Comparison of ENCODE assay signal across 22 cellular contexts in the genomic region with DNA sequence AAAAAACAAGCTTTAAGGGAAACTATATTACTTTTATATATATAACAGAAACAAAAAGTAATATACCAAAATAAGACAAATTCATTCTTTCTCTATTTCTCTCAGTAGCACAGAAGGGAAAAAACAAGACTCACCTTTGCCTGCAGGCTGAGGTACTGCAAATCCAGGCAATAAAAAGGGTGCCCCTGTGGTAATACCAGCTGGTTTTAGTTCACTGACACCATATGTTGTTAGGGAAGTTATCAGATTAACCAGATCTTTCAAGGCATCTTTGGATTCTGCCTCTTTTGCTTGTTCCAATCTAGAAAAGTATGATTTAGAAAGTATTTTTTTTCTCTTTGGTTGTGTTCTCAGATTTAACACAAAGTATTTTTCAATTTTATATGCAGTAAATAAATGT.
"Had no signal": no experiment of that assay in that cellular context is flagged by ENCODE, and none has a peak within 500 bp of the region (broad histone marks: within the 10 kb centered on the region; RNA-seq: fewer than 3 reads in every experiment).

No MANE protein-coding gene starts in this region.

- ATAC-seq: left lobe of liver; lower lobe of right lung; naive thymus-derived CD4-positive, alpha-beta T cell; sciatic nerve; stimulated activated memory B cell treated with anti-CD40 and anti-IgM and Interleukin-4, amounts not matched to agents 10 μg/mL and 1 μg/mL and 100 μg/mL, for 72 hours had no signal

- H3K27me3 ChIP-seq: breast epithelium, transverse colon had no signal

- H3K27ac ChIP-seq: breast epithelium, epithelial cell of prostate, lower lobe of right lung, transverse colon had no signal

- H3K4me1 Mint-ChIP-seq: activated naive CD8-positive, alpha-beta T cell treated with anti-CD3 and anti-CD28 coated beads for 36 hours; central memory CD8-positive, alpha-beta T cell; naive thymus-derived CD4-positive, alpha-beta T cell; neural crest cell; stimulated activated memory B cell treated with anti-CD40 and anti-IgM and Interleukin-4, amounts not matched to agents 10 μg/mL and 1 μg/mL and 100 μg/mL, for 72 hours had no signal

- DNase-seq: activated CD4-positive, alpha-beta T cell treated with anti-CD3 and anti-CD28 coated beads for 1 hour; activated CD4-positive, alpha-beta T cell treated with anti-CD3 and anti-CD28 coated beads, Interleukin-2, amount 50 U/mL, for 1 hour; activated CD8-positive, alpha-beta memory T cell treated with anti-CD3 and anti-CD28 coated beads, Interleukin-2, amount 50 U/mL, for 48 hours; activated naive CD4-positive, alpha-beta T cell treated with Interleukin-2 at 50 U/mL for 16 hours; activated naive CD8-positive, alpha-beta T cell treated with anti-CD3 and anti-CD28 coated beads for 36 hours; activated T-cell treated with anti-CD3 and anti-CD28 coated beads, Interleukin-2, amount 50 U/mL, for 48 hours; amniotic stem cell; lower lobe of right lung; naive thymus-derived CD4-positive, alpha-beta T cell; occipital lobe; small intestine; stimulated activated CD4-positive, alpha-beta T cell treated with anti-CD3 and anti-CD28 coated beads, Interleukin-15, amount 100 ng/mL, for 24 hours; transverse colon had no signal

- H3K27me3 Mint-ChIP-seq: central memory CD8-positive, alpha-beta T cell; stimulated activated memory B cell treated with anti-CD40 and anti-IgM and Interleukin-4, amounts not matched to agents 10 μg/mL and 1 μg/mL and 100 μg/mL, for 72 hours had no signal

- H3K27ac Mint-ChIP-seq: activated naive CD8-positive, alpha-beta T cell treated with anti-CD3 and anti-CD28 coated beads for 36 hours; naive thymus-derived CD4-positive, alpha-beta T cell; stimulated activated memory B cell treated with anti-CD40 and anti-IgM and Interleukin-4, amounts not matched to agents 10 μg/mL and 1 μg/mL and 100 μg/mL, for 72 hours had no signal

- H3K9me3 Mint-ChIP-seq: activated naive CD8-positive, alpha-beta T cell treated with anti-CD3 and anti-CD28 coated beads for 36 hours; central memory CD8-positive, alpha-beta T cell; naive thymus-derived CD4-positive, alpha-beta T cell; neural crest cell; stimulated activated memory B cell treated with anti-CD40 and anti-IgM and Interleukin-4, amounts not matched to agents 10 μg/mL and 1 μg/mL and 100 μg/mL, for 72 hours had no signal

- H3K4me3 ChIP-seq: breast epithelium, lower lobe of right lung, transverse colon had no signal

- H3K36me3 ChIP-seq: breast epithelium had no signal

- H3K4me3 Mint-ChIP-seq: activated naive CD8-positive, alpha-beta T cell treated with anti-CD3 and anti-CD28 coated beads for 36 hours; central memory CD8-positive, alpha-beta T cell; naive thymus-derived CD4-positive, alpha-beta T cell; neural crest cell; stimulated activated memory B cell treated with anti-CD40 and anti-IgM and Interleukin-4, amounts not matched to agents 10 μg/mL and 1 μg/mL and 100 μg/mL, for 72 hours had no signal

- H3K36me3 Mint-ChIP-seq: activated naive CD8-positive, alpha-beta T cell treated with anti-CD3 and anti-CD28 coated beads for 36 hours; naive thymus-derived CD4-positive, alpha-beta T cell; stimulated activated memory B cell treated with anti-CD40 and anti-IgM and Interleukin-4, amounts not matched to agents 10 μg/mL and 1 μg/mL and 100 μg/mL, for 72 hours had no signal

- FAIRE-seq: small intestine, TTC549, urothelium cell line had no signal

- H3K9me3 ChIP-seq: breast epithelium, lower lobe of right lung, transverse colon had no signal

- H3K4me1 ChIP-seq: breast epithelium, lower lobe of right lung, transverse colon had no signal
